Comparison of ENCODE assay signal across 8 cellular contexts in the genomic region with DNA sequence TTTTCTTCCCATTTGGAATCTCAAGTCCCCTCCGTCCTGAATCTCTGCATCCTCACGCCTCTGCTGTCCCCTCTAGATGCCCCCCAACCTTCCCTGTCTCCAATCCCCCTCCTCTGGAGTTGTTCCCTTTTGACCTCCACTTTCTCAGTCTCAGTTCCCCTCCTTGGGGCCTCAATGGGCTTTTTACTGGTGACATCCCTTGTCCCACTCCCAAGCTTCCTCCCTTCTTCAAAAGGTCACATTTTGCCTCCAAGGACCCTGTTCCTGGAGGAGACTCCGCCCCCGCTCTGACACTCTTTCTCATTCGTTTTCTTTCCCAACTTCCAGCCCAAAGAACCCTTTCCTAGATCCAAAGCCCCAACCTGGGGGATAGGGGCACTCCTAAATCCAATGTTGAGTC. TPM values are rescaled to one million over a fixed set of nuclear protein-coding genes. Genes with fewer than 3 reads are reported as not detected.
DNase-seq lines count a peak whose midpoint lies in the region; ATAC-seq, FAIRE-seq and TF ChIP-seq lines count a peak whose summit lies in the region.

No MANE protein-coding gene starts in this region.

- H3K27me3 ChIP-seq in DND-41 (ENCODE audit: insufficient read depth, low read length, poor library complexity) (no peaks in the 10 kb centered on the region), pancreas (no peaks in the 10 kb centered on the region)

- peak overlapping the region; percentile 92 for H3K4me2 ChIP-seq in DND-41 (ENCODE audit: insufficient read depth, low read length)
- peak overlapping the region; percentile 76 for H3K4me2 ChIP-seq in OCI-LY7 (ENCODE audit: low read length)

- FAIRE-seq in pancreas (lab: Jason Lieb, UNC) = no peak

- peaks cover 16% of the 10 kb centered on the region for H3K4me1 ChIP-seq in DND-41 (ENCODE audit: insufficient read depth, low read length)
- H3K4me1 ChIP-seq in OCI-LY7 (ENCODE audit: insufficient read depth, low read length, poor library complexity, severe bottlenecking) = peaks cover 16% of the 10 kb centered on the region
- peaks cover 0 to 5% (median 0%) of the 10 kb centered on the region in 3 donors for H3K4me1 ChIP-seq in pancreas

- H4K20me1 ChIP-seq in DND-41 (ENCODE audit: insufficient read depth, low read length) = peaks cover 14% of the 10 kb centered on the region; the same call in 1 of the 2 replicates
- H4K20me1 ChIP-seq in OCI-LY7 (ENCODE audit: insufficient read depth, low read length) = no peaks in the 10 kb centered on the region

- peak overlapping the region; percentile 77 for H3K9ac ChIP-seq in DND-41 (ENCODE audit: low read depth, low read length)

- peaks cover 44% of the 10 kb centered on the region for H3K79me2 ChIP-seq in DND-41 (ENCODE audit: insufficient read depth, low read length)
- H3K79me2 ChIP-seq in OCI-LY7 (ENCODE audit: insufficient read depth, low read depth, low read length) = peaks cover 12% of the 10 kb centered on the region; the same call in 1 of the 2 replicates

- no TSS peak for BruUV-seq in OCI-LY7 (replicated peaks; lab: Mats Ljungman, UMichigan)

- H2AFZ ChIP-seq in DND-41 (ENCODE audit: low read depth, low read length) (no peak overlapping the region; the same call in 1 of the 2 replicates), OCI-LY7 (ENCODE audit: low read length) (no peak overlapping the region)

- H3K27ac ChIP-seq in DND-41 (ENCODE audit: low read length) (peak overlapping the region; percentile 78), OCI-LY7 (ENCODE audit: low read depth, low read length, poor library complexity, severe bottlenecking) (no peak overlapping the region), pancreas (peak overlapping the region in 2 of 4 donors; percentile 19 to 63)

- intact Hi-C loops in OCI-LY7 (cut with micrococcal nuclease; ENCODE audit: unreplicated experiment) (loop anchor here (10.0 kb wide), 1 partner anchor 265 kb away; the partner anchor contains the start of gene ZC3H4), pancreas (cut with DNase I) (no loop called here)

- POLR2A ChIA-PET in OCI-LY7 (lab: Charles Lee) = interaction anchor here (0.5 kb wide), 1 partner anchor 55 kb away, joined by 4 read pairs; no protein-coding TSS in a partner anchor

- H3K36me3 ChIP-seq in DND-41 (ENCODE audit: insufficient read depth, low read length) = peaks cover 14% of the 10 kb centered on the region
- peaks cover 10% of the 10 kb centered on the region for H3K36me3 ChIP-seq in OCI-LY7 (ENCODE audit: insufficient read depth, low read length)
- H3K36me3 ChIP-seq in pancreas = peaks cover 0 to 1% (median 0%) of the 10 kb centered on the region in 3 donors

- TF ChIP-seq CTCF in DND-41 (IDR thresholded peaks at IDR 0.05; ENCODE audit: borderline replicate concordance, extremely low read depth, low read length, poor library complexity, severe bottlenecking) (no peak), OCI-LY7 (conservative IDR thresholded peaks at IDR 0.05; ENCODE audit: low read length) (no peak), epithelial cell of esophagus (IDR thresholded peaks at IDR 0.05; ENCODE audit: insufficient read depth, low read depth, low read length, missing control alignments) (no peak), pancreas (IDR thresholded peaks at IDR 0.05) (no peak)

- DNase-seq in DND-41 (no peak), OCI-LY7 (ENCODE audit: low spot score) (no peak), epithelial cell of esophagus (ENCODE audit: low read depth) (no peak), pancreas (peak in 1 of 6 donors; percentile 32), NCI-H2171 treated with DMSO at 0.1 percent for 48 hours (lab: John Stamatoyannopoulos, UW) (no peak), NCI-H2081 (lab: John Stamatoyannopoulos, UW) (no peak), glomerular visceral epithelial cell (ENCODE audit: extremely low spot score) (no peak), NCI-H2081 treated with DMSO at 0.1 percent for 48 hours (lab: John Stamatoyannopoulos, UW) (no peak)

- ATAC-seq in DND-41 (ENCODE audit: insufficient read depth, low read depth) (no peak), pancreas (no peak)

- no peaks in the 10 kb centered on the region for H3K9me2 ChIP-seq in OCI-LY7 (ENCODE audit: insufficient read depth, low read length)

- CTCF ChIA-PET in OCI-LY7 (lab: Charles Lee; ENCODE audit: unreplicated experiment) = no interaction called here

- peak overlapping the region; percentile 73 to 87 for H3K4me3 ChIP-seq in DND-41 (ENCODE audit: low read depth in 1 of 2, low read length in 2 of 2)
- H3K4me3 ChIP-seq in OCI-LY7 (ENCODE audit: low read depth, low read length, poor library complexity, severe bottlenecking) = peak overlapping the region; percentile 90
- peak overlapping the region; percentile 97 for H3K4me3 ChIP-seq in epithelial cell of esophagus (ENCODE audit: low read length)
- H3K4me3 ChIP-seq in pancreas = peak overlapping the region; percentile 33 to 86 (median 64)

- H3K9me3 ChIP-seq in DND-41 (ENCODE audit: insufficient read depth, low read length, severe bottlenecking) = no peaks in the 10 kb centered on the region
- H3K9me3 ChIP-seq in OCI-LY7 (ENCODE audit: low read length) = no peaks in the 10 kb centered on the region
- H3K9me3 ChIP-seq in pancreas = no peaks in the 10 kb centered on the region

- 44 to 58% methylated on average over 5 of the region's 5 CpGs for WGBS in pancreas, 2 donors

RNA-seq across cellular contexts. Expression of gene AP2S1, which starts 1.0 kb away (rescaled TPM):
- 105 and 110 TPM in 2 replicates for total RNA-seq in OCI-LY7 (2014; rRNA removed; shearing (Covaris generic))
- total RNA-seq in OCI-LY7 (2022) (79.3 and 88.2 TPM in 2 replicates), pancreas (10 to 100 TPM; 34.5 to 50.9 (median 39.3) TPM)
- 10 to 100 TPM; 46.4 to 48.2 TPM for polyA plus RNA-seq in pancreas

RNA-seq across cellular contexts. Expression of gene ARHGAP35, which starts 11.2 kb away (rescaled TPM):
- total RNA-seq in OCI-LY7 (2014; rRNA removed; shearing (Covaris generic)) = 22.5 and 26.5 TPM in 2 replicates
- total RNA-seq in OCI-LY7 (2022) (42.2 and 44.4 TPM in 2 replicates), pancreas (10 to 100 TPM; 14.6 to 26.8 (median 19.9) TPM)
- 10 to 100 TPM in 1 of 2 donors, 1 to 10 TPM in 1; 8.4 to 12.7 TPM for polyA plus RNA-seq in pancreas
